Comparison of ENCODE assay signal across 9 cellular contexts in the genomic region with DNA sequence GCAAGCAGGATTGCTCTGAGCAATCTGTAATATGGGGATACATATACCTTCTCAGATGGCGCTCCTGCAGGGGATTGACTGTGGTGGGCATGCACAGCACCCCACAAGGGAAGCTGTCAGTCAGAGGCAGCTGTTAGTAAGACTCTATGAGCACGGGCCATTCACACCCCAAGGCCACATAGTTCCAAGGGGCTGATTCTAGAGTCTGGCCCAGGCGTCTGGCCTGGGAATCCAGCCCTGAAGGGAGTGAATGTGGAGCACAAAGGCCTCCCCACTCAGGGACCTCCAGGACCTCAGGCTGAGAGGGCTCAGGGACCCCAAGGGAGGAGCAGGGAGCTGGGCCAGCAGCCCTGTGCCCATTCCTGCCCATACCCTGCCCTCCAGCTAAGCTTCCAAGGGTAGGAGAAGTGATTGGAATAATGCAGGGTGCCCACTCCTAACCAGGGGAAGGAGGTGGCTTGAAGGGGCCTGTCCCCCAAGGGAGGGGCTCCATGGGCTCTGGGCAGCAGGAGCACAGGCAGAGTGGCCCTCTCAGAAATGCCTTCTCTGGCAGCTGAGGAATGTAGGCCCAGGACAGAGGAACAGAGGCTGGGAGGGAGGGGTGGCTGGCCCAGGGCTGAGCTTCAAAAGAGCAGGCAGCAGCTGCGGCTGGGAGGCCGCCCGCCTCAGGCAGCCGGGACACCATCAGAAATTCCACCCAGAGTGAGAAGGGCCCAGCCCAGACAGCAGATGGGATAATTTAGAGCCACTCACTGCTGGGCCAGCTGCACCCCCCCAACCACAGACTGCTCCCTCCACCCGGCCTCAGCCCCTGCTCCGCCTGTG. TPM values are rescaled to one million over a fixed set of nuclear protein-coding genes. Genes with fewer than 3 reads are reported as not detected.
DNase-seq lines count a peak whose midpoint lies in the region; ATAC-seq, FAIRE-seq and TF ChIP-seq lines count a peak whose summit lies in the region.
"Had no signal": no experiment of that assay in that cellular context is flagged by ENCODE, and none has a peak within 500 bp of the region (broad histone marks: within the 10 kb centered on the region; RNA-seq: fewer than 3 reads in every experiment).

No MANE protein-coding gene starts in this region.

- ATAC-seq in sciatic nerve, result peak; percentile 75
- no peak for ATAC-seq in activated naive CD4-positive, alpha-beta T cell treated with anti-CD3 and anti-CD28 coated beads, Interleukin-2, amount 50 U/mL, for 72 hours

- H3K4me1 ChIP-seq in adrenal gland (replicated peaks in 1 of 2), result peaks cover 48 to 73% of the 10 kb centered on the region in 2 donors
- peaks cover 41% of the 10 kb centered on the region for H3K4me1 ChIP-seq in hepatocyte (ENCODE audit: insufficient read depth)
- H3K4me1 ChIP-seq in Karpas-422 (ENCODE audit: low read length), result peaks cover 29% of the 10 kb centered on the region

- no peaks in the 10 kb centered on the region for H3K36me3 ChIP-seq in adrenal gland (replicated peaks in 1 of 2)
- H3K36me3 ChIP-seq in hepatocyte (replicated peaks; ENCODE audit: insufficient read depth, low read depth), result no peaks in the 10 kb centered on the region
- no peaks in the 10 kb centered on the region for H3K36me3 ChIP-seq in Karpas-422 (ENCODE audit: insufficient read depth, low read length)

- H3K27me3 ChIP-seq in adrenal gland, result no peaks in the 10 kb centered on the region
- no peaks in the 10 kb centered on the region for H3K27me3 ChIP-seq in hepatocyte
- H3K27me3 ChIP-seq in Karpas-422 (ENCODE audit: low read length), result no peaks in the 10 kb centered on the region

- no peak overlapping the region for H3K9ac ChIP-seq in Karpas-422 (ENCODE audit: low read length)

- no peak for FAIRE-seq in GM12891 (lab: Jason Lieb, UNC)

- H3K4me2 ChIP-seq in hepatocyte, result peak overlapping the region; percentile 31
- no peak overlapping the region for H3K4me2 ChIP-seq in Karpas-422 (ENCODE audit: low read depth, low read length, poor library complexity, severe bottlenecking)

- H3K36me3 Mint-ChIP-seq in activated naive CD4-positive, alpha-beta T cell treated with anti-CD3 and anti-CD28 coated beads, Interleukin-2, amount 50 U/mL, for 72 hours, result no peaks in the 10 kb centered on the region
- H3K36me3 Mint-ChIP-seq: activated naive CD4-positive, alpha-beta T cell treated with anti-CD3 and anti-CD28 coated beads, Interleukin-2, amount 50 U/mL, for 24 hours had no signal

- 29 to 75% (median 43%) methylated on average over 3 to 9 of the region's 9 CpGs for WGBS in adrenal gland, 4 donors
- WGBS in hepatocyte (ENCODE audit: low lambda C conversion rate, missing lambda C conversion rate), result 56% methylated on average over 9 of the region's 9 CpGs

- intact Hi-C loops in adrenal gland (cut with DNase I), result no loop called here
- intact Hi-C loops in sciatic nerve (cut with DNase I), result no loop called here

- TF ChIP-seq CTCF in adrenal gland (IDR thresholded peaks at IDR 0.05) (no peak), hepatocyte (IDR thresholded peaks at IDR 0.05; ENCODE audit: poor library complexity) (no peak)

- H3K4me3 ChIP-seq in adrenal gland, result no peak overlapping the region
- H3K4me3 ChIP-seq in hepatocyte, result no peak overlapping the region
- no peak overlapping the region for H3K4me3 ChIP-seq in Karpas-422 (ENCODE audit: low read length)

- H3K27ac Mint-ChIP-seq in activated naive CD4-positive, alpha-beta T cell treated with anti-CD3 and anti-CD28 coated beads, Interleukin-2, amount 50 U/mL, for 72 hours, result peak overlapping the region in 1 of 2 donors; percentile 57
- H3K27ac Mint-ChIP-seq: activated naive CD4-positive, alpha-beta T cell treated with anti-CD3 and anti-CD28 coated beads, Interleukin-2, amount 50 U/mL, for 24 hours had no signal

- H3K79me2 ChIP-seq in hepatocyte (peaks cover 44% of the 10 kb centered on the region), Karpas-422 (ENCODE audit: low read length) (no peaks in the 10 kb centered on the region)

- DNase-seq in H4 (ENCODE audit: low spot score) (peak; percentile 6), adrenal gland (peak in 6 of 7 donors; percentile 67 to 87 (median 80)), hepatocyte (ENCODE audit: low spot score) (peak; percentile 68), sciatic nerve (ENCODE audit: low spot score) (peak; percentile 72), Karpas-422 (no peak), RPMI8226 (no peak), GM12891 (ENCODE audit: insufficient read length, low spot score) (no peak)
- DNase-seq in activated naive CD4-positive, alpha-beta T cell treated with anti-CD3 and anti-CD28 coated beads, Interleukin-2, amount 50 U/mL, for 72 hours (ENCODE audit: low spot score in 2 of 2), result no peak

- H3K9me3 ChIP-seq in adrenal gland (replicated peaks in 1 of 3) (no peaks in the 10 kb centered on the region), hepatocyte (ENCODE audit: low read depth) (no peaks in the 10 kb centered on the region), Karpas-422 (ENCODE audit: low read length) (no peaks in the 10 kb centered on the region)

- H3K9me2 ChIP-seq in hepatocyte (replicated peaks; ENCODE audit: insufficient read depth) (no peaks in the 10 kb centered on the region), Karpas-422 (replicated peaks; ENCODE audit: insufficient read depth, low read length) (no peaks in the 10 kb centered on the region)

- TF ChIP-seq POLR2A in adrenal gland (IDR thresholded peaks at IDR 0.05) (peak in 1 of 2 donors; percentile 57), GM12891 (IDR thresholded peaks at IDR 0.05; ENCODE audit: low read depth, low read length) (no peak)

- peak overlapping the region; percentile 24 to 92 (median 82) for H3K27ac ChIP-seq in adrenal gland
- peak overlapping the region; percentile 83 for H3K27ac ChIP-seq in hepatocyte
- H3K27ac ChIP-seq in Karpas-422 (ENCODE audit: low read length), result no peak overlapping the region

- H3K9me3 Mint-ChIP-seq in activated naive CD4-positive, alpha-beta T cell treated with anti-CD3 and anti-CD28 coated beads, Interleukin-2, amount 50 U/mL, for 72 hours, result no peaks in the 10 kb centered on the region
- H3K9me3 Mint-ChIP-seq: activated naive CD4-positive, alpha-beta T cell treated with anti-CD3 and anti-CD28 coated beads, Interleukin-2, amount 50 U/mL, for 24 hours had no signal

- no peaks in the 10 kb centered on the region for H4K20me1 ChIP-seq in hepatocyte (ENCODE audit: insufficient read depth, poor library complexity, severe bottlenecking)
- H4K20me1 ChIP-seq in Karpas-422 (ENCODE audit: insufficient read depth, low read depth, low read length), result no peaks in the 10 kb centered on the region

- no peak overlapping the region for H2AFZ ChIP-seq in hepatocyte
- no peak overlapping the region for H2AFZ ChIP-seq in Karpas-422 (ENCODE audit: low read length)

TF ChIP-seq in GM12891, 5 proteins besides CTCF, POLR2A, EP300 and RAD21:
- TF ChIP-seq TAF1 (IDR thresholded peaks at IDR 0.05; ENCODE audit: low read depth, low read length) (no peak), POU2F2 (IDR thresholded peaks at IDR 0.05; ENCODE audit: low read depth, low read length) (no peak), POLR2AphosphoS5 (IDR thresholded peaks at IDR 0.05; ENCODE audit: low read depth, low read length) (no peak), SPI1 (IDR thresholded peaks at IDR 0.05; ENCODE audit: low read depth, low read length) (no peak), PAX5 (IDR thresholded peaks at IDR 0.05; ENCODE audit: insufficient read depth, low read length, severe bottlenecking) (no peak)

RNA-seq across cellular contexts. Expression of gene MRPS23, which starts 48.9 kb away (rescaled TPM):
- total RNA-seq in H4 (2014; rRNA removed; shearing (Covaris generic)), result 36.2 and 87.6 TPM in 2 replicates
- 10 to 100 TPM in 7 of 8 donors, 1 to 10 TPM in 1; 8.5 to 52.2 (median 36.6) TPM for total RNA-seq in adrenal gland
- 10 to 100 TPM; 10.3 to 70.4 (median 10.8) TPM for polyA plus RNA-seq in adrenal gland
- total RNA-seq in hepatocyte, result 21.9 and 35.1 TPM in 2 replicates
- polyA plus RNA-seq in hepatocyte, result 44.2 and 50.4 TPM in 2 replicates
- total RNA-seq in sciatic nerve, result 27.1 TPM
- total RNA-seq in activated naive CD4-positive, alpha-beta T cell treated with anti-CD3 and anti-CD28 coated beads, Interleukin-2, amount 50 U/mL, for 72 hours, result 10 to 100 TPM; 43.1 to 57.7 TPM
- 35.1 and 61.3 TPM in 2 replicates for total RNA-seq in Karpas-422 (2014; rRNA removed; shearing (Covaris generic); ENCODE audit: low replicate concordance)
- 68.2 TPM for polyA plus RNA-seq in GM12891 (2012; ENCODE audit: low read depth, missing spikeins)

RNA-seq across cellular contexts. Expression of gene CUEDC1, which starts 56.5 kb away (rescaled TPM):
- total RNA-seq in H4 (2014; rRNA removed; shearing (Covaris generic)), result 7.4 and 8.1 TPM in 2 replicates
- 10 to 100 TPM; 23.9 to 47.3 (median 39.1) TPM for total RNA-seq in adrenal gland
- polyA plus RNA-seq in adrenal gland, result 10 to 100 TPM; 19.9 to 45.1 (median 40.1) TPM
- 9.3 and 11.6 TPM in 2 replicates for total RNA-seq in hepatocyte
- 23.3 and 27.4 TPM in 2 replicates for polyA plus RNA-seq in hepatocyte
- total RNA-seq in sciatic nerve, result 44.3 TPM
- under 1 TPM in 1 of 2 donors, not detected in 1; 0.84 TPM for total RNA-seq in activated naive CD4-positive, alpha-beta T cell treated with anti-CD3 and anti-CD28 coated beads, Interleukin-2, amount 50 U/mL, for 72 hours
- 0.71 and 2.6 TPM in 2 replicates for total RNA-seq in Karpas-422 (2014; rRNA removed; shearing (Covaris generic); ENCODE audit: low replicate concordance)
- polyA plus RNA-seq in GM12891 (2012; ENCODE audit: low read depth, missing spikeins), result 0.78 TPM

Comparison
In these comparisons a context has a peak if more than half of its experiments do, and no peak if none do; other contexts are left out.
1. DNase-seq: peak in H4 (single experiment), adrenal gland (6 of 7), hepatocyte (single experiment) and sciatic nerve (single experiment); none in activated naive CD4-positive, alpha-beta T cell treated with anti-CD3 and anti-CD28 coated beads, Interleukin-2, amount 50 U/mL, for 72 hours (0 of 2), Karpas-422 (single experiment), RPMI8226 (single experiment) and GM12891 (single experiment).